Comparison of ENCODE assay signal across 1 cellular context in genomic region chr7:100122067-100122466, GRCh38.
TF ChIP-seq lines count a peak whose summit lies in the region.

No MANE protein-coding gene starts in this region.

TF ChIP-seq in HepG2, 621 proteins besides CTCF, POLR2A, EP300 and RAD21 (continued from another document and continues in another):
- TF ChIP-seq ZNF710 (CRISPR knock-in tag; IDR thresholded peaks at IDR 0.05; ENCODE audit: borderline replicate concordance) (no peak), AHDC1 (CRISPR knock-in tag; IDR thresholded peaks at IDR 0.05; ENCODE audit: borderline replicate concordance) (no peak), NR2F6 (IDR thresholded peaks at IDR 0.05) (no peak), NR2F6 (CRISPR knock-in tag; IDR thresholded peaks at IDR 0.05) (peak; percentile 49; the same call in 1 of the 2 replicates), ZNF839 (CRISPR knock-in tag; IDR thresholded peaks at IDR 0.05; ENCODE audit: borderline replicate concordance) (no peak), FOXK1 (CRISPR knock-in tag; IDR thresholded peaks at IDR 0.05; ENCODE audit: borderline replicate concordance, low read depth) (peak; percentile 31; the same call in 1 of the 2 replicates), E2F5 (CRISPR knock-in tag; conservative IDR thresholded peaks at IDR 0.05) (no peak), AGO1 (IDR thresholded peaks at IDR 0.05; ENCODE audit: low read depth, low read length, poor library complexity, severe bottlenecking) (no peak), EZH2 (conservative IDR thresholded peaks at IDR 0.05; ENCODE audit: low read depth, low read length) (no peak), DDIT3 (CRISPR knock-in tag; IDR thresholded peaks at IDR 0.05) (no peak), ARID4A (CRISPR knock-in tag; IDR thresholded peaks at IDR 0.05; ENCODE audit: borderline replicate concordance) (peak; percentile 41; the same call in 1 of the 2 replicates), SCMH1 (CRISPR knock-in tag; IDR thresholded peaks at IDR 0.05; ENCODE audit: borderline replicate concordance) (no peak), ZNF331 (CRISPR knock-in tag; IDR thresholded peaks at IDR 0.05) (peak; percentile 33; the same call in 1 of the 2 replicates), TRIM24 (CRISPR knock-in tag; IDR thresholded peaks at IDR 0.05) (no peak), ZNF205 (CRISPR knock-in tag; IDR thresholded peaks at IDR 0.05) (peak; percentile 72; the same call in 1 of the 2 replicates), SALL1 (CRISPR knock-in tag; IDR thresholded peaks at IDR 0.05) (peak; percentile 71), HOXA5 (CRISPR knock-in tag; IDR thresholded peaks at IDR 0.05) (no peak), ZBTB20 (CRISPR knock-in tag; IDR thresholded peaks at IDR 0.05; ENCODE audit: borderline replicate concordance, low read depth) (no peak; the same call in 1 of the 2 replicates), GLI4 (CRISPR knock-in tag; IDR thresholded peaks at IDR 0.05; ENCODE audit: borderline replicate concordance) (no peak), MEIS2 (CRISPR knock-in tag; IDR thresholded peaks at IDR 0.05) (no peak), ZNF549 (CRISPR knock-in tag; IDR thresholded peaks at IDR 0.05) (no peak), SRF (IDR thresholded peaks at IDR 0.05; ENCODE audit: low read depth, low read length) (no peak), FOXO1 (CRISPR knock-in tag; IDR thresholded peaks at IDR 0.05) (no peak), ZNF30 (CRISPR knock-in tag; IDR thresholded peaks at IDR 0.05) (no peak), ZNF737 (CRISPR knock-in tag; IDR thresholded peaks at IDR 0.05; ENCODE audit: borderline replicate concordance) (no peak), ZNF282 (IDR thresholded peaks at IDR 0.05; ENCODE audit: partially characterized antibody) (no peak), RXRA (CRISPR knock-in tag; IDR thresholded peaks at IDR 0.05) (peak; percentile 67; the same call in 1 of the 2 replicates), FOSL2 (CRISPR knock-in tag; IDR thresholded peaks at IDR 0.05) (peak; percentile 49; the same call in 1 of the 2 replicates), AGO2 (optimal IDR thresholded peaks at IDR 0.05; ENCODE audit: low read depth, low read length) (no peak)
- TF ChIP-seq, protein P1, sequence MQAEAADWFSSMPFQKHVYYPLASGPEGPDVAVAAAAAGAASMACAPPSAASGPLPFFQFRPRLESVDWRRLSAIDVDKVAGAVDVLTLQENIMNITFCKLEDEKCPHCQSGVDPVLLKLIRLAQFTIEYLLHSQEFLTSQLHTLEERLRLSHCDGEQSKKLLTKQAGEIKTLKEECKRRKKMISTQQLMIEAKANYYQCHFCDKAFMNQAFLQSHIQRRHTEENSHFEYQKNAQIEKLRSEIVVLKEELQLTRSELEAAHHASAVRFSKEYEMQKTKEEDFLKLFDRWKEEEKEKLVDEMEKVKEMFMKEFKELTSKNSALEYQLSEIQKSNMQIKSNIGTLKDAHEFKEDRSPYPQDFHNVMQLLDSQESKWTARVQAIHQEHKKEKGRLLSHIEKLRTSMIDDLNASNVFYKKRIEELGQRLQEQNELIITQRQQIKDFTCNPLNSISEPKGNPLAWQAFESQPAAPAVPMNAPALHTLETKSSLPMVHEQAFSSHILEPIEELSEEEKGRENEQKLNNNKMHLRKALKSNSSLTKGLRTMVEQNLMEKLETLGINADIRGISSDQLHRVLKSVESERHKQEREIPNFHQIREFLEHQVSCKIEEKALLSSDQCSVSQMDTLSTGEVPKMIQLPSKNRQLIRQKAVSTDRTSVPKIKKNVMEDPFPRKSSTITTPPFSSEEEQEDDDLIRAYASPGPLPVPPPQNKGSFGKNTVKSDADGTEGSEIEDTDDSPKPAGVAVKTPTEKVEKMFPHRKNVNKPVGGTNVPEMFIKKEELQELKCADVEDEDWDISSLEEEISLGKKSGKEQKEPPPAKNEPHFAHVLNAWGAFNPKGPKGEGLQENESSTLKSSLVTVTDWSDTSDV (CRISPR knock-in tag; IDR thresholded peaks at IDR 0.05), result no peak
- TF ChIP-seq, protein P2, sequence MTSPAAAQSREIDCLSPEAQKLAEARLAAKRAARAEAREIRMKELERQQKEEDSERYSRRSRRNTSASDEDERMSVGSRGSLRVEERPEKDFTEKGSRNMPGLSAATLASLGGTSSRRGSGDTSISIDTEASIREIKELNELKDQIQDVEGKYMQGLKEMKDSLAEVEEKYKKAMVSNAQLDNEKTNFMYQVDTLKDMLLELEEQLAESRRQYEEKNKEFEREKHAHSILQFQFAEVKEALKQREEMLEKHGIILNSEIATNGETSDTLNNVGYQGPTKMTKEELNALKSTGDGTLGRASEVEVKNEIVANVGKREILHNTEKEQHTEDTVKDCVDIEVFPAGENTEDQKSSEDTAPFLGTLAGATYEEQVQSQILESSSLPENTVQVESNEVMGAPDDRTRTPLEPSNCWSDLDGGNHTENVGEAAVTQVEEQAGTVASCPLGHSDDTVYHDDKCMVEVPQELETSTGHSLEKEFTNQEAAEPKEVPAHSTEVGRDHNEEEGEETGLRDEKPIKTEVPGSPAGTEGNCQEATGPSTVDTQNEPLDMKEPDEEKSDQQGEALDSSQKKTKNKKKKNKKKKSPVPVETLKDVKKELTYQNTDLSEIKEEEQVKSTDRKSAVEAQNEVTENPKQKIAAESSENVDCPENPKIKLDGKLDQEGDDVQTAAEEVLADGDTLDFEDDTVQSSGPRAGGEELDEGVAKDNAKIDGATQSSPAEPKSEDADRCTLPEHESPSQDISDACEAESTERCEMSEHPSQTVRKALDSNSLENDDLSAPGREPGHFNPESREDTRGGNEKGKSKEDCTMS (CRISPR knock-in tag; conservative IDR thresholded peaks at IDR 0.05), result no peak
- TF ChIP-seq, protein P3, sequence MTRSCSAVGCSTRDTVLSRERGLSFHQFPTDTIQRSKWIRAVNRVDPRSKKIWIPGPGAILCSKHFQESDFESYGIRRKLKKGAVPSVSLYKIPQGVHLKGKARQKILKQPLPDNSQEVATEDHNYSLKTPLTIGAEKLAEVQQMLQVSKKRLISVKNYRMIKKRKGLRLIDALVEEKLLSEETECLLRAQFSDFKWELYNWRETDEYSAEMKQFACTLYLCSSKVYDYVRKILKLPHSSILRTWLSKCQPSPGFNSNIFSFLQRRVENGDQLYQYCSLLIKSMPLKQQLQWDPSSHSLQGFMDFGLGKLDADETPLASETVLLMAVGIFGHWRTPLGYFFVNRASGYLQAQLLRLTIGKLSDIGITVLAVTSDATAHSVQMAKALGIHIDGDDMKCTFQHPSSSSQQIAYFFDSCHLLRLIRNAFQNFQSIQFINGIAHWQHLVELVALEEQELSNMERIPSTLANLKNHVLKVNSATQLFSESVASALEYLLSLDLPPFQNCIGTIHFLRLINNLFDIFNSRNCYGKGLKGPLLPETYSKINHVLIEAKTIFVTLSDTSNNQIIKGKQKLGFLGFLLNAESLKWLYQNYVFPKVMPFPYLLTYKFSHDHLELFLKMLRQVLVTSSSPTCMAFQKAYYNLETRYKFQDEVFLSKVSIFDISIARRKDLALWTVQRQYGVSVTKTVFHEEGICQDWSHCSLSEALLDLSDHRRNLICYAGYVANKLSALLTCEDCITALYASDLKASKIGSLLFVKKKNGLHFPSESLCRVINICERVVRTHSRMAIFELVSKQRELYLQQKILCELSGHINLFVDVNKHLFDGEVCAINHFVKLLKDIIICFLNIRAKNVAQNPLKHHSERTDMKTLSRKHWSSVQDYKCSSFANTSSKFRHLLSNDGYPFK (CRISPR knock-in tag; IDR thresholded peaks at IDR 0.05; ENCODE audit: borderline replicate concordance), result peak; percentile 73; the same call in 1 of the 2 replicates
- TF ChIP-seq, protein P4, sequence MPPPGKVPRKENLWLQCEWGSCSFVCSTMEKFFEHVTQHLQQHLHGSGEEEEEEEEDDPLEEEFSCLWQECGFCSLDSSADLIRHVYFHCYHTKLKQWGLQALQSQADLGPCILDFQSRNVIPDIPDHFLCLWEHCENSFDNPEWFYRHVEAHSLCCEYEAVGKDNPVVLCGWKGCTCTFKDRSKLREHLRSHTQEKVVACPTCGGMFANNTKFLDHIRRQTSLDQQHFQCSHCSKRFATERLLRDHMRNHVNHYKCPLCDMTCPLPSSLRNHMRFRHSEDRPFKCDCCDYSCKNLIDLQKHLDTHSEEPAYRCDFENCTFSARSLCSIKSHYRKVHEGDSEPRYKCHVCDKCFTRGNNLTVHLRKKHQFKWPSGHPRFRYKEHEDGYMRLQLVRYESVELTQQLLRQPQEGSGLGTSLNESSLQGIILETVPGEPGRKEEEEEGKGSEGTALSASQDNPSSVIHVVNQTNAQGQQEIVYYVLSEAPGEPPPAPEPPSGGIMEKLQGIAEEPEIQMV (CRISPR knock-in tag; IDR thresholded peaks at IDR 0.05; ENCODE audit: low read depth), result no peak; the same call in 1 of the 2 replicates
